ENCODE assay signal across 2 cellular contexts in the genomic region with DNA sequence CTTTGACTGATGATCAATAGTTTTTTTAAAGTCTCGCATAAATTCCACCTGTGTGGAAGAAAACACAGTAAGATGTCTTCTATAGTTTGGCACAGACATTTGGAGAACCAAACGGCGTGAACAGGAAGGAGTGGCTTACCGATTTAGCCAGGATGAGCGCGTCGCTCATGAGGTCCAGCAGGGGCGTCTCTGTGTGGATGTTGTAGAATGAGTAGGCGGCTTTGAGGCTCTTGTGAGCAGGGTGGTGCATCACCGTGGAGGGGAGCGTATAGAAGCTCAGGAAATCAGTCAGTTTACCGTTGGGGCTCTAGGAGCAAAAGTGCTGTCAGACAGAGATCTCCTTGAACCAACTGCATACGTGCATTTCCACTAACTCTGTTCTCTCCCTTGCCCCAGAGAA.
TF ChIP-seq lines count a peak whose summit lies in the region.

No MANE protein-coding gene starts in this region.

TF ChIP-seq in HCT116, 20 proteins besides CTCF, POLR2A, EP300 and RAD21:
- TF ChIP-seq, protein P1, sequence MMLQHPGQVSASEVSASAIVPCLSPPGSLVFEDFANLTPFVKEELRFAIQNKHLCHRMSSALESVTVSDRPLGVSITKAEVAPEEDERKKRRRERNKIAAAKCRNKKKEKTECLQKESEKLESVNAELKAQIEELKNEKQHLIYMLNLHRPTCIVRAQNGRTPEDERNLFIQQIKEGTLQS (IDR thresholded peaks at IDR 0.05), result no peak
- TF ChIP-seq, protein P2, sequence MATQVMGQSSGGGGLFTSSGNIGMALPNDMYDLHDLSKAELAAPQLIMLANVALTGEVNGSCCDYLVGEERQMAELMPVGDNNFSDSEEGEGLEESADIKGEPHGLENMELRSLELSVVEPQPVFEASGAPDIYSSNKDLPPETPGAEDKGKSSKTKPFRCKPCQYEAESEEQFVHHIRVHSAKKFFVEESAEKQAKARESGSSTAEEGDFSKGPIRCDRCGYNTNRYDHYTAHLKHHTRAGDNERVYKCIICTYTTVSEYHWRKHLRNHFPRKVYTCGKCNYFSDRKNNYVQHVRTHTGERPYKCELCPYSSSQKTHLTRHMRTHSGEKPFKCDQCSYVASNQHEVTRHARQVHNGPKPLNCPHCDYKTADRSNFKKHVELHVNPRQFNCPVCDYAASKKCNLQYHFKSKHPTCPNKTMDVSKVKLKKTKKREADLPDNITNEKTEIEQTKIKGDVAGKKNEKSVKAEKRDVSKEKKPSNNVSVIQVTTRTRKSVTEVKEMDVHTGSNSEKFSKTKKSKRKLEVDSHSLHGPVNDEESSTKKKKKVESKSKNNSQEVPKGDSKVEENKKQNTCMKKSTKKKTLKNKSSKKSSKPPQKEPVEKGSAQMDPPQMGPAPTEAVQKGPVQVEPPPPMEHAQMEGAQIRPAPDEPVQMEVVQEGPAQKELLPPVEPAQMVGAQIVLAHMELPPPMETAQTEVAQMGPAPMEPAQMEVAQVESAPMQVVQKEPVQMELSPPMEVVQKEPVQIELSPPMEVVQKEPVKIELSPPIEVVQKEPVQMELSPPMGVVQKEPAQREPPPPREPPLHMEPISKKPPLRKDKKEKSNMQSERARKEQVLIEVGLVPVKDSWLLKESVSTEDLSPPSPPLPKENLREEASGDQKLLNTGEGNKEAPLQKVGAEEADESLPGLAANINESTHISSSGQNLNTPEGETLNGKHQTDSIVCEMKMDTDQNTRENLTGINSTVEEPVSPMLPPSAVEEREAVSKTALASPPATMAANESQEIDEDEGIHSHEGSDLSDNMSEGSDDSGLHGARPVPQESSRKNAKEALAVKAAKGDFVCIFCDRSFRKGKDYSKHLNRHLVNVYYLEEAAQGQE (IDR thresholded peaks at IDR 0.05; ENCODE audit: low read depth), result no peak
- TF ChIP-seq JUND (IDR thresholded peaks at IDR 0.05), result no peak
- TF ChIP-seq EGR1 (IDR thresholded peaks at IDR 0.05; ENCODE audit: low read depth), result no peak
- TF ChIP-seq EZH2phosphoT487 (IDR thresholded peaks at IDR 0.05; ENCODE audit: borderline replicate concordance), result no peak
- no peak for TF ChIP-seq SRF (IDR thresholded peaks at IDR 0.05; ENCODE audit: low read depth)
- TF ChIP-seq SIN3A (IDR thresholded peaks at IDR 0.05; ENCODE audit: low read depth), result no peak
- TF ChIP-seq ELF1 (IDR thresholded peaks at IDR 0.05; ENCODE audit: borderline replicate concordance, low read depth), result no peak
- no peak for TF ChIP-seq TCF7L2 (IDR thresholded peaks at IDR 0.05; ENCODE audit: borderline replicate concordance, extremely low read depth, insufficient read depth, insufficient read length)

TF ChIP-seq in H1, 55 proteins besides CTCF, POLR2A, EP300 and RAD21:
- TF ChIP-seq GTF2F1 (IDR thresholded peaks at IDR 0.05; ENCODE audit: borderline replicate concordance, low read depth, low read length) (no peak), HDAC2 (IDR thresholded peaks at IDR 0.05; ENCODE audit: borderline replicate concordance in 1 of 2, low read depth in 2 of 2, low read length in 2 of 2) (no peak), CEBPB (IDR thresholded peaks at IDR 0.05; ENCODE audit: low read depth, low read length) (no peak), HDAC6 (IDR thresholded peaks at IDR 0.05; ENCODE audit: low read depth, low read length) (no peak), RFX5 (IDR thresholded peaks at IDR 0.05; ENCODE audit: borderline replicate concordance, low read depth, low read length) (no peak), POLR2AphosphoS5 (IDR thresholded peaks at IDR 0.05; ENCODE audit: low read depth, low read length) (no peak), SAP30 (IDR thresholded peaks at IDR 0.05; ENCODE audit: insufficient read depth, insufficient replicate concordance, low read length) (no peak)
- TF ChIP-seq, protein P3, sequence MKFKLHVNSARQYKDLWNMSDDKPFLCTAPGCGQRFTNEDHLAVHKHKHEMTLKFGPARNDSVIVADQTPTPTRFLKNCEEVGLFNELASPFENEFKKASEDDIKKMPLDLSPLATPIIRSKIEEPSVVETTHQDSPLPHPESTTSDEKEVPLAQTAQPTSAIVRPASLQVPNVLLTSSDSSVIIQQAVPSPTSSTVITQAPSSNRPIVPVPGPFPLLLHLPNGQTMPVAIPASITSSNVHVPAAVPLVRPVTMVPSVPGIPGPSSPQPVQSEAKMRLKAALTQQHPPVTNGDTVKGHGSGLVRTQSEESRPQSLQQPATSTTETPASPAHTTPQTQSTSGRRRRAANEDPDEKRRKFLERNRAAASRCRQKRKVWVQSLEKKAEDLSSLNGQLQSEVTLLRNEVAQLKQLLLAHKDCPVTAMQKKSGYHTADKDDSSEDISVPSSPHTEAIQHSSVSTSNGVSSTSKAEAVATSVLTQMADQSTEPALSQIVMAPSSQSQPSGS (IDR thresholded peaks at IDR 0.05; ENCODE audit: low read length), result no peak
